In genomic region chr1:64965239-64966157, GRCh38 we compare ENCODE assay signal across 8 cellular contexts. TPM values are rescaled to one million over a fixed set of nuclear protein-coding genes. Genes with fewer than 3 reads are reported as not detected.
DNase-seq lines count a peak whose midpoint lies in the region; ATAC-seq lines count a peak whose summit lies in the region.

No MANE protein-coding gene starts in this region.

- H3K4me3 Mint-ChIP-seq in activated T-cell treated with anti-CD3 and anti-CD28 coated beads, Interleukin-2, amount 50 U/mL, for 24 hours: peak overlapping the region; percentile 91
- H3K4me3 Mint-ChIP-seq in naive thymus-derived CD4-positive, alpha-beta T cell: peak overlapping the region in 9 of 10 donors; percentile 86 to 95 (median 93)

- no peaks in the 10 kb centered on the region for H3K27me3 Mint-ChIP-seq in activated T-cell treated with anti-CD3 and anti-CD28 coated beads, Interleukin-2, amount 50 U/mL, for 24 hours
- peaks cover 0 to 3% (median 0%) of the 10 kb centered on the region in 5 donors for H3K27me3 Mint-ChIP-seq in naive thymus-derived CD4-positive, alpha-beta T cell

- intact Hi-C loops in naive thymus-derived CD4-positive, alpha-beta T cell (cut with micrococcal nuclease): loop anchor here (1.0 to 10.0 kb wide), 19 partner anchors 15 to 1441 kb away; partner anchors contain the start of genes LEPR (in 2 of the 2), LEPROT (in 2 of the 2), EFCAB7 (in 1 of the 2) and ITGB3BP (in 1 of the 2)

- peaks cover 0 to 6% (median 0%) of the 10 kb centered on the region in 3 experiments for H3K36me3 ChIP-seq in naive thymus-derived CD4-positive, alpha-beta T cell (ENCODE audit: control insufficient read depth in 2 of 3, insufficient read depth in 3 of 3, low read length in 3 of 3)

- peaks cover 8% of the 10 kb centered on the region for H3K36me3 Mint-ChIP-seq in activated T-cell treated with anti-CD3 and anti-CD28 coated beads, Interleukin-2, amount 50 U/mL, for 24 hours (ENCODE audit: low read depth)
- H3K36me3 Mint-ChIP-seq in naive thymus-derived CD4-positive, alpha-beta T cell: peaks cover 0 to 10% (median 0%) of the 10 kb centered on the region in 5 donors

- POLR2A ChIA-PET in naive thymus-derived CD4-positive, alpha-beta T cell (lab: Charles Lee): interaction anchor here (0.5 to 4.1 kb wide), 23 partner anchors 10 to 1367 kb away, joined by 3 to 40 read pairs (median 4); no protein-coding TSS in a partner anchor

- peak overlapping the region; percentile 90 for H3K27ac Mint-ChIP-seq in activated T-cell treated with anti-CD3 and anti-CD28 coated beads, Interleukin-2, amount 50 U/mL, for 24 hours
- H3K27ac Mint-ChIP-seq in naive thymus-derived CD4-positive, alpha-beta T cell: peak overlapping the region; percentile 87 to 98 (median 92)

- H3K9me3 ChIP-seq in naive thymus-derived CD4-positive, alpha-beta T cell (ENCODE audit: control insufficient read depth in 2 of 3, low read length in 3 of 3): no peaks in the 10 kb centered on the region

- peaks cover 40 to 50% of the 10 kb centered on the region in 2 donors for H3K4me1 ChIP-seq in naive thymus-derived CD4-positive, alpha-beta T cell (ENCODE audit: control insufficient read depth in 2 of 2, insufficient read depth in 2 of 2, low read length in 2 of 2)

- no peaks in the 10 kb centered on the region for H3K27me3 ChIP-seq in naive thymus-derived CD4-positive, alpha-beta T cell (ENCODE audit: control insufficient read depth in 2 of 2, insufficient read depth in 2 of 2, low read length in 2 of 2)

- H3K9me3 Mint-ChIP-seq in activated T-cell treated with anti-CD3 and anti-CD28 coated beads, Interleukin-2, amount 50 U/mL, for 24 hours: no peaks in the 10 kb centered on the region
- peaks cover 0 to 4% (median 0%) of the 10 kb centered on the region in 11 donors for H3K9me3 Mint-ChIP-seq in naive thymus-derived CD4-positive, alpha-beta T cell

- ATAC-seq in HG02981 (IDR thresholded peaks at IDR 0.05; ENCODE audit: unreplicated experiment) (peak; percentile 45), esophagus mucosa (peak; percentile 54)
- ATAC-seq in naive thymus-derived CD4-positive, alpha-beta T cell: peak; percentile 67

- peaks cover 60% of the 10 kb centered on the region for H3K4me1 Mint-ChIP-seq in activated T-cell treated with anti-CD3 and anti-CD28 coated beads, Interleukin-2, amount 50 U/mL, for 24 hours (ENCODE audit: low read depth)
- peaks cover 37 to 64% (median 57%) of the 10 kb centered on the region in 7 donors for H3K4me1 Mint-ChIP-seq in naive thymus-derived CD4-positive, alpha-beta T cell

- CTCF ChIA-PET in naive thymus-derived CD4-positive, alpha-beta T cell (lab: Charles Lee): interaction anchor here (0.7 to 0.9 kb wide), 2 partner anchors 50 to 105 kb away, joined by 3 read pairs; no protein-coding TSS in a partner anchor

- peak; percentile 68 for DNase-seq in NCI-H82 (lab: John Stamatoyannopoulos, UW)
- no peak for DNase-seq in NCI-H82 treated with DMSO at 0.1 percent for 48 hours (lab: John Stamatoyannopoulos, UW; ENCODE audit: unreplicated experiment)
- peak; percentile 34 for DNase-seq in NOMO-1 treated with dmso at 0.1 percent for 144 hours (lab: John Stamatoyannopoulos, UW; ENCODE audit: unreplicated experiment)
- DNase-seq in activated T-cell treated with anti-CD3 and anti-CD28 coated beads, Interleukin-2, amount 50 U/mL, for 24 hours: peak; percentile 73
- peak; percentile 68 to 84 (median 75) for DNase-seq in naive thymus-derived CD4-positive, alpha-beta T cell
- peak; percentile 65 for DNase-seq in stimulated activated naive CD4-positive, alpha-beta T cell treated with Interleukin-2 at 50 U/mL for 16 hours (lab: John Stamatoyannopoulos, UW)

- H3K4me3 ChIP-seq in naive thymus-derived CD4-positive, alpha-beta T cell (ENCODE audit: low read length): peak overlapping the region; percentile 93

- H3K27ac ChIP-seq in naive thymus-derived CD4-positive, alpha-beta T cell (ENCODE audit: low read depth, low read length): peak overlapping the region; percentile 97

RNA-seq across cellular contexts. Expression of gene JAK1, which starts 0.9 kb away (rescaled TPM):
- 49.0 TPM for total RNA-seq in esophagus mucosa
- 100 to 1,000 TPM; 210 to 365 (median 265) TPM for total RNA-seq in naive thymus-derived CD4-positive, alpha-beta T cell
- 100 to 1,000 TPM; 197 to 288 TPM for polyA plus RNA-seq in naive thymus-derived CD4-positive, alpha-beta T cell
